Comparison of ENCODE assay signal across 18 cellular contexts in the genomic region with DNA sequence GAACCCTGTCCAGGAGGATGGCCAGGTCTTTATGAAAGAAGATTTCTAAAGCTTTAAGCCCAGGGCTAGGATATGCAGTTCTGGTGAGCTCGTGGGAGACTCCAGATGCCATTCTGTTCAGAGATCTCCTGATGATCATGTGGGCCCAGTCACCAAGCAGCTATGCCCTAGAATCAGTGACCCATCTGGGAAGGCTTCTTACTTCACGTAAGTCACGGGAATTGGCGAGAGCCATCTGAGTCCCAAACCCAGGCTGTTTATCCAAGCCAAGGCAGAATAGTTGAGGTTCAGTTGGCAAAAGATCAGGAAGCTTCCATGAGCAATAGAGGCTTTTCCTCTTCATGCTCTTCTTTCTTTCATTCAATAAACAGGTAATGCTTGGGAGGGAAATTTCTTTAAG. TPM values are rescaled to one million over a fixed set of nuclear protein-coding genes. Genes with fewer than 3 reads are reported as not detected.
DNase-seq lines count a peak whose midpoint lies in the region; ATAC-seq, FAIRE-seq and TF ChIP-seq lines count a peak whose summit lies in the region.
"Had no signal": no experiment of that assay in that cellular context is flagged by ENCODE, and none has a peak within 500 bp of the region (broad histone marks: within the 10 kb centered on the region; RNA-seq: fewer than 3 reads in every experiment).

No MANE protein-coding gene starts in this region.

- H3F3A ChIP-seq in smooth muscle cell (ENCODE audit: low read depth) = peaks cover 3% of the 10 kb centered on the region

- peaks cover 100% of the 10 kb centered on the region for H4K20me1 ChIP-seq in smooth muscle cell (ENCODE audit: low read depth)

- no peak overlapping the region for H3K4me3 ChIP-seq in smooth muscle cell
- H3K4me3 ChIP-seq: MG63 had no signal

- H3K27me3 ChIP-seq in smooth muscle cell (ENCODE audit: low read depth) = no peaks in the 10 kb centered on the region
- H3K27me3 ChIP-seq: MG63 had no signal

- ATAC-seq in GM21737 (IDR thresholded peaks at IDR 0.05; ENCODE audit: unreplicated experiment) (no peak), omental fat pad (ENCODE audit: low FRiP score) (no peak)

- no peak overlapping the region for H3K9ac ChIP-seq in smooth muscle cell (ENCODE audit: low read depth)
- H3K9ac ChIP-seq: KMS-11 had no signal

- peaks cover 18% of the 10 kb centered on the region for H3K4me1 ChIP-seq in smooth muscle cell (ENCODE audit: low read depth)

- DNase-seq in ELR (ENCODE audit: low read depth) = peak; percentile 19
- peak; percentile 44 for DNase-seq in amniotic epithelial cell (ENCODE audit: low read depth)
- peak; percentile 36 for DNase-seq in fibroblast of gingiva (ENCODE audit: low read depth)
- DNase-seq in smooth muscle cell (lab: John Stamatoyannopoulos, UW; ENCODE audit: unreplicated experiment) = no peak
- DNase-seq in GM12891 (ENCODE audit: insufficient read length, low spot score) = no peak
- DNase-seq in omental fat pad (ENCODE audit: low spot score) = no peak
- DNase-seq: COR-L47, GF-D8, MG63, NCI-H1105 treated with DMSO at 0.1 percent for 48 hours, NCI-H2029, NCI-H510A, NCI-H82, Right ventricle myocardium superior had no signal

- no peak overlapping the region for H3K4me2 ChIP-seq in smooth muscle cell
- H3K4me2 ChIP-seq: KMS-11 had no signal

- FAIRE-seq in GM12891 (lab: Jason Lieb, UNC) = no peak
- FAIRE-seq: H54 had no signal

- H3K9me3 ChIP-seq in smooth muscle cell (replicated peaks; ENCODE audit: low read depth) = no peaks in the 10 kb centered on the region
- H3K9me3 ChIP-seq: MG63 had no signal

- no peak for TF ChIP-seq POLR2A in GM12891 (IDR thresholded peaks at IDR 0.05; ENCODE audit: low read depth, low read length)

- TF ChIP-seq CTCF in smooth muscle cell (IDR thresholded peaks at IDR 0.05; ENCODE audit: borderline replicate concordance, insufficient read depth, poor library complexity, severe bottlenecking) (no peak), omental fat pad (IDR thresholded peaks at IDR 0.05) (no peak)

- H3K79me2 ChIP-seq in smooth muscle cell (ENCODE audit: low read depth) = peaks cover 99% of the 10 kb centered on the region

- peak overlapping the region; percentile 10 for H3K27ac ChIP-seq in smooth muscle cell (ENCODE audit: low read depth)
- H3K27ac ChIP-seq: C4-2B, KMS-11 had no signal

- no peaks in the 10 kb centered on the region for H3K36me3 ChIP-seq in smooth muscle cell (ENCODE audit: low read depth)

- 94% methylated on average over 4 of the region's 4 CpGs for WGBS in smooth muscle cell (ENCODE audit: low lambda C conversion rate)

- H2AFZ ChIP-seq in smooth muscle cell (ENCODE audit: low read depth) = no peak overlapping the region

TF ChIP-seq in GM12891, 5 proteins besides CTCF, POLR2A, EP300 and RAD21:
- TF ChIP-seq SPI1 (IDR thresholded peaks at IDR 0.05; ENCODE audit: low read depth, low read length) = no peak
- TF ChIP-seq TAF1 (IDR thresholded peaks at IDR 0.05; ENCODE audit: low read depth, low read length) = no peak
- no peak for TF ChIP-seq POLR2AphosphoS5 (IDR thresholded peaks at IDR 0.05; ENCODE audit: low read depth, low read length)
- no peak for TF ChIP-seq PAX5 (IDR thresholded peaks at IDR 0.05; ENCODE audit: insufficient read depth, low read length, severe bottlenecking)
- TF ChIP-seq POU2F2 (IDR thresholded peaks at IDR 0.05; ENCODE audit: low read depth, low read length) = no peak

RNA-seq across cellular contexts. Expression of gene ANTXR1, which starts 23.9 kb away (rescaled TPM):
- 292 and 302 TPM in 2 replicates for total RNA-seq in smooth muscle cell
- polyA plus RNA-seq in smooth muscle cell = 230 and 309 TPM in 2 replicates
- not detected for polyA plus RNA-seq in GM12891 (2012; ENCODE audit: low read depth, missing spikeins)
- total RNA-seq in omental fat pad = 10 to 100 TPM; 27.7 to 49.1 (median 37.1) TPM

Comparison
In these comparisons a context has a peak if more than half of its experiments do, and no peak if none do; other contexts are left out.
1. DNase-seq: peak in ELR (single experiment), amniotic epithelial cell (single experiment) and fibroblast of gingiva (single experiment); none in smooth muscle cell (single experiment), GM12891 (single experiment) and omental fat pad (single experiment).